In the genomic region with DNA sequence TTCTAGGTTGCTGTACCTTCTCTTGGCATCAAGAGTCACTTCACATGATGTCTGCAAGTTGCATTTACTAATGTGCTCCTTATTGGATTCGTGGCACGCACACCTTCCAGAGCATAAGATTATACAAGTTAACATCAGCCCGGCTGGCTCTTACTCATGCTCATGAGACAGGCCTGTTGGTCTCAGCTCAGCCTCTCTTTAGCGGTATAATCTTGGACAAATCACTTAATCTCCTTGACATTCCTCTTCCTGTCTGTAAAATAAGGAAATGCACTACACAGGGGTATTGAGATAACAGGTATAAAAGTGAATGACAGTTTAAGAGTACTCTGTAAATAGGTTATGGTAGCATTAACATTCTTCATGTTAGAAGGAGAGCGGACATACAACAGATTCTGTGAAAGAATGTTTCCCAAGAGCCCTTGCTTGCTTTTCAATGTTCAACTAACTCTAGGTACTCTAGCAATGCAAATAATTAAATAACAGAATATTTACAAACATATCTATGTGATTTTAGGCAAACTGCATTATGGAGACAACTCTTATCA, we compare ENCODE assay signal across 28 cellular contexts.
"Had no signal": no experiment of that assay in that cellular context is flagged by ENCODE, and none has a peak within 500 bp of the region (broad histone marks: within the 10 kb centered on the region; RNA-seq: fewer than 3 reads in every experiment).

No MANE protein-coding gene starts in this region.

- H3K9me3 ChIP-seq: ovary, testis, transverse colon had no signal

- H3K9me3 Mint-ChIP-seq: activated B cell treated with CpG ODN at 0.5 μM for 24 hours; activated naive CD8-positive, alpha-beta T cell treated with anti-CD3 and anti-CD28 coated beads, Interleukin-2, amount 10 ng/mL, durations not matched to agents 7 days and 5 days; activated T-cell treated with anti-CD3 and anti-CD28 coated beads, Interleukin-2, amount 50 U/mL, for 72 hours had no signal

- H3K4me3 Mint-ChIP-seq: activated B cell treated with CpG ODN at 0.5 μM for 24 hours; activated CD8-positive, alpha-beta memory T cell treated with anti-CD3 and anti-CD28 coated beads, Interleukin-2, amount 10 ng/mL, durations not matched to agents 7 days and 5 days; activated CD8-positive, alpha-beta T cell treated with anti-CD3 and anti-CD28 coated beads, Interleukin-2, amount 10 ng/mL, durations not matched to agents 7 days and 5 days; activated naive CD8-positive, alpha-beta T cell treated with anti-CD3 and anti-CD28 coated beads, Interleukin-2, amount 10 ng/mL, durations not matched to agents 7 days and 5 days; activated T-cell treated with anti-CD3 and anti-CD28 coated beads, Interleukin-2, amount 50 U/mL, for 72 hours; naive thymus-derived CD4-positive, alpha-beta T cell had no signal

- FAIRE-seq: astrocyte, endothelial cell of umbilical vein, urothelium cell line had no signal

- ATAC-seq: activated CD8-positive, alpha-beta memory T cell treated with anti-CD3 and anti-CD28 coated beads, Interleukin-2, amount 10 ng/mL, durations not matched to agents 7 days and 5 days; activated CD8-positive, alpha-beta T cell treated with anti-CD3 and anti-CD28 coated beads, Interleukin-2, amount 10 ng/mL, durations not matched to agents 7 days and 5 days; activated T-cell treated with anti-CD3 and anti-CD28 coated beads, Interleukin-2, amount 50 U/mL, for 72 hours; esophagus mucosa; left cardiac atrium; naive thymus-derived CD4-positive, alpha-beta T cell; sciatic nerve; stimulated activated naive CD8-positive, alpha-beta T cell treated with anti-CD3 and anti-CD28 coated beads, Interleukin-15, Interleukin-2, amounts not matched to agents 100 U/mL and 50 U/mL, for 24 hours had no signal

- H3K36me3 Mint-ChIP-seq: activated CD8-positive, alpha-beta memory T cell treated with anti-CD3 and anti-CD28 coated beads, Interleukin-2, amount 10 ng/mL, durations not matched to agents 7 days and 5 days; activated naive CD8-positive, alpha-beta T cell treated with anti-CD3 and anti-CD28 coated beads, Interleukin-2, amount 10 ng/mL, durations not matched to agents 7 days and 5 days; naive thymus-derived CD4-positive, alpha-beta T cell had no signal

- H3K27ac Mint-ChIP-seq: activated B cell treated with CpG ODN at 0.5 μM for 24 hours; activated CD8-positive, alpha-beta memory T cell treated with anti-CD3 and anti-CD28 coated beads, Interleukin-2, amount 10 ng/mL, durations not matched to agents 7 days and 5 days; activated CD8-positive, alpha-beta T cell treated with anti-CD3 and anti-CD28 coated beads, Interleukin-2, amount 10 ng/mL, durations not matched to agents 7 days and 5 days; activated naive CD8-positive, alpha-beta T cell treated with anti-CD3 and anti-CD28 coated beads, Interleukin-2, amount 10 ng/mL, durations not matched to agents 7 days and 5 days; activated T-cell treated with anti-CD3 and anti-CD28 coated beads, Interleukin-2, amount 50 U/mL, for 72 hours; naive thymus-derived CD4-positive, alpha-beta T cell; progenitor cell of endocrine pancreas had no signal

- H3K4me1 Mint-ChIP-seq: activated B cell treated with CpG ODN at 0.5 μM for 24 hours; activated CD8-positive, alpha-beta memory T cell treated with anti-CD3 and anti-CD28 coated beads, Interleukin-2, amount 10 ng/mL, durations not matched to agents 7 days and 5 days; activated naive CD8-positive, alpha-beta T cell treated with anti-CD3 and anti-CD28 coated beads, Interleukin-2, amount 10 ng/mL, durations not matched to agents 7 days and 5 days; naive thymus-derived CD4-positive, alpha-beta T cell had no signal

- DNase-seq: activated B cell treated with CpG ODN at 0.5 μM for 24 hours; activated CD8-positive, alpha-beta memory T cell treated with anti-CD3 and anti-CD28 coated beads, Interleukin-2, amount 10 ng/mL, durations not matched to agents 7 days and 5 days; activated CD8-positive, alpha-beta T cell treated with anti-CD3 and anti-CD28 coated beads, Interleukin-2, amount 10 ng/mL, durations not matched to agents 7 days and 5 days; activated naive CD4-positive, alpha-beta T cell treated with Interleukin-2 at 50 U/mL for 16 hours; activated naive CD8-positive, alpha-beta T cell treated with anti-CD3 and anti-CD28 coated beads, Interleukin-2, amount 10 ng/mL, durations not matched to agents 7 days and 5 days; activated T-cell treated with anti-CD3 and anti-CD28 coated beads, Interleukin-2, amount 50 U/mL, for 72 hours; amniotic stem cell; brain microvascular endothelial cell; caudate nucleus; glutamatergic neuron; islet precursor cell; left cardiac atrium; midbrain; naive thymus-derived CD4-positive, alpha-beta T cell; ovary; stimulated activated CD4-positive, alpha-beta T cell treated with anti-CD3 and anti-CD28 coated beads, Interleukin-12 subunit alpha, Interleukin-12 subunit beta, amount 100 ng/mL, for 4 hours; stimulated activated CD4-positive, alpha-beta T cell treated with anti-CD3 and anti-CD28 coated beads, Interleukin-4, amount 100 ng/mL, for 1 hour; stimulated activated naive CD8-positive, alpha-beta T cell treated with anti-CD3 and anti-CD28 coated beads, Interleukin-15, Interleukin-2, amounts not matched to agents 100 U/mL and 50 U/mL, for 24 hours; T-helper 2 cell; testis; transverse colon had no signal

- H3K4me3 ChIP-seq: ovary, skin epidermis, testis, transverse colon had no signal

- H3K4me1 ChIP-seq: testis, transverse colon had no signal

- H3K27me3 Mint-ChIP-seq: activated B cell treated with CpG ODN at 0.5 μM for 24 hours; activated CD8-positive, alpha-beta memory T cell treated with anti-CD3 and anti-CD28 coated beads, Interleukin-2, amount 10 ng/mL, durations not matched to agents 7 days and 5 days; activated naive CD8-positive, alpha-beta T cell treated with anti-CD3 and anti-CD28 coated beads, Interleukin-2, amount 10 ng/mL, durations not matched to agents 7 days and 5 days had no signal

- H3K27me3 ChIP-seq: brain microvascular endothelial cell, ovary, testis, transverse colon had no signal

- H3K27ac ChIP-seq: brain microvascular endothelial cell, ovary, skin epidermis, testis, transverse colon had no signal

- H3K36me3 ChIP-seq: brain microvascular endothelial cell, ovary, transverse colon had no signal
